8 cellular contexts compared by ENCODE assay signal in genomic region chr19:11738746-11739620, GRCh38. TPM values are rescaled to one million over a fixed set of nuclear protein-coding genes. Genes with fewer than 3 reads are reported as not detected.
DNase-seq lines count a peak whose midpoint lies in the region; ATAC-seq and TF ChIP-seq lines count a peak whose summit lies in the region.

TSS of gene ZNF823 (minus strand) at chr19:11738946. CDS start at chr19:11738819, 127 bp downstream.

- peak within 1 kb of the TSS; percentile 80 for H2AFZ ChIP-seq in Loucy (ENCODE audit: low read length)

- peaks cover 28% of the 10 kb centered on the region for H3K4me1 Mint-ChIP-seq in nephron progenitor cell
- peaks cover 29% of the 10 kb centered on the region for H3K4me1 Mint-ChIP-seq in stimulated activated naive CD8-positive, alpha-beta T cell treated with anti-CD3 and anti-CD28 coated beads, Interleukin-15, Interleukin-2, amounts not matched to agents 100 ng/mL and 50 ng/mL, for 24 hours (ENCODE audit: low read depth)

- H3K4me3 ChIP-seq in H7 (ENCODE audit: insufficient read depth, low read depth, low read length) (peak within 1 kb of the TSS; percentile 63), Loucy (ENCODE audit: low read length, poor library complexity, severe bottlenecking) (peak within 1 kb of the TSS; percentile 94), RWPE2 (ENCODE audit: severe bottlenecking) (peak within 1 kb of the TSS; percentile 86), fibroblast of villous mesenchyme (ENCODE audit: low read depth, low read length) (peak within 1 kb of the TSS; percentile 95)

- DNase-seq in H7 (peak; percentile 95), RWPE2 (ENCODE audit: low spot score) (peak; percentile 98), activated gamma-delta T cell (lab: John Stamatoyannopoulos, UW) (peak; percentile 45), fibroblast of villous mesenchyme (ENCODE audit: low read depth) (peak; percentile 98), nephron progenitor cell (peak; percentile 99)

- H3K27ac Mint-ChIP-seq in nephron progenitor cell: peak within 1 kb of the TSS; percentile 100
- H3K27ac Mint-ChIP-seq in stimulated activated naive CD8-positive, alpha-beta T cell treated with anti-CD3 and anti-CD28 coated beads, Interleukin-15, Interleukin-2, amounts not matched to agents 100 ng/mL and 50 ng/mL, for 24 hours: peak within 1 kb of the TSS; percentile 87

- H3K27ac ChIP-seq in RWPE2 (ENCODE audit: poor library complexity, severe bottlenecking): peak within 1 kb of the TSS; percentile 43

- H3K4me2 ChIP-seq in Loucy (ENCODE audit: low read depth, low read length, poor library complexity, severe bottlenecking): peak within 1 kb of the TSS; percentile 99

- H3K27me3 ChIP-seq in H7 (ENCODE audit: control insufficient read depth, insufficient read depth, low read length): peaks cover 17% of the 10 kb centered on the region; the same call in 1 of the 2 replicates
- H3K27me3 ChIP-seq in Loucy (ENCODE audit: insufficient read depth, low read length, poor library complexity, severe bottlenecking): no peaks in the 10 kb centered on the region
- H3K27me3 ChIP-seq in RWPE2 (ENCODE audit: insufficient read depth, poor library complexity, severe bottlenecking): no peaks in the 10 kb centered on the region

- H3K9me3 ChIP-seq in ES-I3 (ENCODE audit: control insufficient read depth, insufficient read depth, low read length) (no peaks in the 10 kb centered on the region), Loucy (ENCODE audit: insufficient read depth, low read depth, low read length) (no peaks in the 10 kb centered on the region), RWPE2 (ENCODE audit: severe bottlenecking) (no peaks in the 10 kb centered on the region)

- H3K4me1 ChIP-seq in ES-I3 (ENCODE audit: insufficient read depth, low read length) (no peaks in the 10 kb centered on the region), Loucy (ENCODE audit: insufficient read depth, low read length, poor library complexity, severe bottlenecking) (peaks cover 27% of the 10 kb centered on the region), RWPE2 (ENCODE audit: insufficient read depth, poor library complexity, severe bottlenecking) (peaks cover 20% of the 10 kb centered on the region)

- H3K36me3 ChIP-seq in ES-I3 (ENCODE audit: insufficient read depth, low read length) (no peaks in the 10 kb centered on the region), H7 (replicated peaks; ENCODE audit: control insufficient read depth, insufficient read depth, low read length) (no peaks in the 10 kb centered on the region), Loucy (ENCODE audit: insufficient read depth, low read length) (no peaks in the 10 kb centered on the region), RWPE2 (ENCODE audit: low read depth) (peaks cover 6% of the 10 kb centered on the region; the same call in 1 of the 2 replicates)

- H3K27me3 Mint-ChIP-seq in nephron progenitor cell (ENCODE audit: low read depth, poor library complexity): peaks cover 16% of the 10 kb centered on the region
- peaks cover 5% of the 10 kb centered on the region for H3K27me3 Mint-ChIP-seq in stimulated activated naive CD8-positive, alpha-beta T cell treated with anti-CD3 and anti-CD28 coated beads, Interleukin-15, Interleukin-2, amounts not matched to agents 100 ng/mL and 50 ng/mL, for 24 hours

- H3K9me2 ChIP-seq in Loucy (replicated peaks; ENCODE audit: low read depth, low read length): no peaks in the 10 kb centered on the region

- peak; percentile 91 for ATAC-seq in RWPE2 (ENCODE audit: low read depth)

- H3F3A ChIP-seq in Loucy (ENCODE audit: low read depth): no peaks in the 10 kb centered on the region; the same call in 1 of the 2 replicates

- TF ChIP-seq CTCF in Loucy (conservative IDR thresholded peaks at IDR 0.05; ENCODE audit: low read length): no peak
- TF ChIP-seq CTCF in RWPE2 (IDR thresholded peaks at IDR 0.05; ENCODE audit: poor library complexity, severe bottlenecking): no peak
- no peak for TF ChIP-seq CTCF in fibroblast of villous mesenchyme (IDR thresholded peaks at IDR 0.05; ENCODE audit: insufficient read depth, low read depth, low read length)
- TF ChIP-seq CTCF in nephron progenitor cell (IDR thresholded peaks at IDR 0.05): no peak

- peak within 1 kb of the TSS; percentile 99 for H3K4me3 Mint-ChIP-seq in nephron progenitor cell
- peak within 1 kb of the TSS; percentile 98 for H3K4me3 Mint-ChIP-seq in stimulated activated naive CD8-positive, alpha-beta T cell treated with anti-CD3 and anti-CD28 coated beads, Interleukin-15, Interleukin-2, amounts not matched to agents 100 ng/mL and 50 ng/mL, for 24 hours

- peak within 1 kb of the TSS; percentile 70 for H3K9ac ChIP-seq in ES-I3 (ENCODE audit: low read depth, low read length)
- peak within 1 kb of the TSS; percentile 77 for H3K9ac ChIP-seq in Loucy (ENCODE audit: low read depth, low read length, poor library complexity, severe bottlenecking)

- peaks cover 21% of the 10 kb centered on the region for H3K36me3 Mint-ChIP-seq in nephron progenitor cell (ENCODE audit: low read depth)
- no peaks in the 10 kb centered on the region for H3K36me3 Mint-ChIP-seq in stimulated activated naive CD8-positive, alpha-beta T cell treated with anti-CD3 and anti-CD28 coated beads, Interleukin-15, Interleukin-2, amounts not matched to agents 100 ng/mL and 50 ng/mL, for 24 hours (ENCODE audit: low read depth)

- H4K20me1 ChIP-seq in Loucy (ENCODE audit: insufficient read depth, low read length, poor library complexity, severe bottlenecking): peaks cover 11% of the 10 kb centered on the region

- H3K79me2 ChIP-seq in Loucy (ENCODE audit: insufficient read depth, low read length): peaks cover 31% of the 10 kb centered on the region

- H3K9me3 Mint-ChIP-seq in nephron progenitor cell: peaks cover 14% of the 10 kb centered on the region
- no peaks in the 10 kb centered on the region for H3K9me3 Mint-ChIP-seq in stimulated activated naive CD8-positive, alpha-beta T cell treated with anti-CD3 and anti-CD28 coated beads, Interleukin-15, Interleukin-2, amounts not matched to agents 100 ng/mL and 50 ng/mL, for 24 hours

RNA-seq across cellular contexts. Expression of gene ZNF823, which starts in this region (rescaled TPM):
- total RNA-seq in H7 (2014; rRNA removed; shearing (Covaris generic)): 0.81 TPM in 1 of 2 replicates, not detected in the other
- 5.2 and 5.6 TPM in 2 replicates for total RNA-seq in fibroblast of villous mesenchyme

Comparison
In these comparisons a context has a peak if more than half of its experiments do, and no peak if none do; other contexts are left out.
1. Peak in every context shown above with its lines: DNase-seq, ATAC-seq, H3K4me3 ChIP-seq and H3K27ac ChIP-seq.
2. Peak in DNase-seq and H3K4me3 ChIP-seq in H7; RNA of the gene not detected or under 1 TPM.
3. DNase-seq: peak in every context shown above with its lines; median percentile 99 in nephron progenitor cell; 98 in RWPE2; 98 in fibroblast of villous mesenchyme; 95 in H7; 45 in activated gamma-delta T cell.